1 cellular context compared by ENCODE assay signal in genomic region chr3:169327969-169328368, GRCh38.
TF ChIP-seq lines count a peak whose summit lies in the region.

No MANE protein-coding gene starts in this region.

TF ChIP-seq in HEK293, 187 proteins besides CTCF, POLR2A, EP300 and RAD21 (continued from another document):
- TF ChIP-seq, protein P1, sequence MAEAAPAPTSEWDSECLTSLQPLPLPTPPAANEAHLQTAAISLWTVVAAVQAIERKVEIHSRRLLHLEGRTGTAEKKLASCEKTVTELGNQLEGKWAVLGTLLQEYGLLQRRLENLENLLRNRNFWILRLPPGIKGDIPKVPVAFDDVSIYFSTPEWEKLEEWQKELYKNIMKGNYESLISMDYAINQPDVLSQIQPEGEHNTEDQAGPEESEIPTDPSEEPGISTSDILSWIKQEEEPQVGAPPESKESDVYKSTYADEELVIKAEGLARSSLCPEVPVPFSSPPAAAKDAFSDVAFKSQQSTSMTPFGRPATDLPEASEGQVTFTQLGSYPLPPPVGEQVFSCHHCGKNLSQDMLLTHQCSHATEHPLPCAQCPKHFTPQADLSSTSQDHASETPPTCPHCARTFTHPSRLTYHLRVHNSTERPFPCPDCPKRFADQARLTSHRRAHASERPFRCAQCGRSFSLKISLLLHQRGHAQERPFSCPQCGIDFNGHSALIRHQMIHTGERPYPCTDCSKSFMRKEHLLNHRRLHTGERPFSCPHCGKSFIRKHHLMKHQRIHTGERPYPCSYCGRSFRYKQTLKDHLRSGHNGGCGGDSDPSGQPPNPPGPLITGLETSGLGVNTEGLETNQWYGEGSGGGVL (tag by site-specific recombination; IDR thresholded peaks at IDR 0.05): no peak
- TF ChIP-seq GLIS2 (tag by site-specific recombination; IDR thresholded peaks at IDR 0.05) (no peak), ZNF221 (tag by site-specific recombination; IDR thresholded peaks at IDR 0.05; ENCODE audit: borderline replicate concordance) (no peak), ZNF132 (tag by site-specific recombination; IDR thresholded peaks at IDR 0.05; ENCODE audit: borderline replicate concordance) (no peak), EGR2 (tag by site-specific recombination; IDR thresholded peaks at IDR 0.05; ENCODE audit: low read depth) (no peak), PRDM6 (tag by site-specific recombination; IDR thresholded peaks at IDR 0.05) (peak; percentile 69), ZNF561 (tag by site-specific recombination; IDR thresholded peaks at IDR 0.05; ENCODE audit: borderline replicate concordance) (no peak), ZNF701 (tag by site-specific recombination; IDR thresholded peaks at IDR 0.05) (no peak), ZNF302 (tag by site-specific recombination; IDR thresholded peaks at IDR 0.05; ENCODE audit: low read depth) (no peak), ZNF639 (tag by site-specific recombination; IDR thresholded peaks at IDR 0.05) (no peak), PRDM1 (tag by site-specific recombination; IDR thresholded peaks at IDR 0.05) (peak; percentile 58), ZNF433 (tag by site-specific recombination; IDR thresholded peaks at IDR 0.05; ENCODE audit: low read depth) (no peak), ZNF354C (tag by site-specific recombination; IDR thresholded peaks at IDR 0.05; ENCODE audit: borderline replicate concordance, low read depth) (no peak), ZNF112 (tag by site-specific recombination; IDR thresholded peaks at IDR 0.05) (no peak), ZNF544 (tag by site-specific recombination; IDR thresholded peaks at IDR 0.05) (no peak), FEZF1 (tag by site-specific recombination; IDR thresholded peaks at IDR 0.05) (peak; percentile 92), PRDM4 (tag by site-specific recombination; IDR thresholded peaks at IDR 0.05) (no peak), HOXA7 (CRISPR knock-in tag; IDR thresholded peaks at IDR 0.05; ENCODE audit: borderline replicate concordance) (no peak), ZNF660 (tag by site-specific recombination; IDR thresholded peaks at IDR 0.05) (no peak), ZNF18 (tag by site-specific recombination; IDR thresholded peaks at IDR 0.05) (0 out of 2 replicates have a peak, but pooled peaks have one; percentile 58), ZNF610 (tag by site-specific recombination; IDR thresholded peaks at IDR 0.05; ENCODE audit: borderline replicate concordance) (no peak), HOXD13 (CRISPR knock-in tag; IDR thresholded peaks at IDR 0.05; ENCODE audit: borderline replicate concordance) (no peak), ZNF654 (tag by site-specific recombination; IDR thresholded peaks at IDR 0.05; ENCODE audit: low read depth) (no peak), ZNF311 (tag by site-specific recombination; IDR thresholded peaks at IDR 0.05; ENCODE audit: borderline replicate concordance) (no peak), ZBTB7A (tag by site-specific recombination; IDR thresholded peaks at IDR 0.05; ENCODE audit: low read depth) (no peak)
- TF ChIP-seq, protein P2, sequence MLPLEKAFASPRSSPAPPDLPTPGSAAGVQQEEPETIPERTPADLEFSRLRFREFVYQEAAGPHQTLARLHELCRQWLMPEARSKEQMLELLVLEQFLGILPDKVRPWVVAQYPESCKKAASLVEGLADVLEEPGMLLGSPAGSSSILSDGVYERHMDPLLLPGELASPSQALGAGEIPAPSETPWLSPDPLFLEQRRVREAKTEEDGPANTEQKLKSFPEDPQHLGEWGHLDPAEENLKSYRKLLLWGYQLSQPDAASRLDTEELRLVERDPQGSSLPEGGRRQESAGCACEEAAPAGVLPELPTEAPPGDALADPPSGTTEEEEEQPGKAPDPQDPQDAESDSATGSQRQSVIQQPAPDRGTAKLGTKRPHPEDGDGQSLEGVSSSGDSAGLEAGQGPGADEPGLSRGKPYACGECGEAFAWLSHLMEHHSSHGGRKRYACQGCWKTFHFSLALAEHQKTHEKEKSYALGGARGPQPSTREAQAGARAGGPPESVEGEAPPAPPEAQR (tag by site-specific recombination; IDR thresholded peaks at IDR 0.05): no peak
- TF ChIP-seq, protein P3, sequence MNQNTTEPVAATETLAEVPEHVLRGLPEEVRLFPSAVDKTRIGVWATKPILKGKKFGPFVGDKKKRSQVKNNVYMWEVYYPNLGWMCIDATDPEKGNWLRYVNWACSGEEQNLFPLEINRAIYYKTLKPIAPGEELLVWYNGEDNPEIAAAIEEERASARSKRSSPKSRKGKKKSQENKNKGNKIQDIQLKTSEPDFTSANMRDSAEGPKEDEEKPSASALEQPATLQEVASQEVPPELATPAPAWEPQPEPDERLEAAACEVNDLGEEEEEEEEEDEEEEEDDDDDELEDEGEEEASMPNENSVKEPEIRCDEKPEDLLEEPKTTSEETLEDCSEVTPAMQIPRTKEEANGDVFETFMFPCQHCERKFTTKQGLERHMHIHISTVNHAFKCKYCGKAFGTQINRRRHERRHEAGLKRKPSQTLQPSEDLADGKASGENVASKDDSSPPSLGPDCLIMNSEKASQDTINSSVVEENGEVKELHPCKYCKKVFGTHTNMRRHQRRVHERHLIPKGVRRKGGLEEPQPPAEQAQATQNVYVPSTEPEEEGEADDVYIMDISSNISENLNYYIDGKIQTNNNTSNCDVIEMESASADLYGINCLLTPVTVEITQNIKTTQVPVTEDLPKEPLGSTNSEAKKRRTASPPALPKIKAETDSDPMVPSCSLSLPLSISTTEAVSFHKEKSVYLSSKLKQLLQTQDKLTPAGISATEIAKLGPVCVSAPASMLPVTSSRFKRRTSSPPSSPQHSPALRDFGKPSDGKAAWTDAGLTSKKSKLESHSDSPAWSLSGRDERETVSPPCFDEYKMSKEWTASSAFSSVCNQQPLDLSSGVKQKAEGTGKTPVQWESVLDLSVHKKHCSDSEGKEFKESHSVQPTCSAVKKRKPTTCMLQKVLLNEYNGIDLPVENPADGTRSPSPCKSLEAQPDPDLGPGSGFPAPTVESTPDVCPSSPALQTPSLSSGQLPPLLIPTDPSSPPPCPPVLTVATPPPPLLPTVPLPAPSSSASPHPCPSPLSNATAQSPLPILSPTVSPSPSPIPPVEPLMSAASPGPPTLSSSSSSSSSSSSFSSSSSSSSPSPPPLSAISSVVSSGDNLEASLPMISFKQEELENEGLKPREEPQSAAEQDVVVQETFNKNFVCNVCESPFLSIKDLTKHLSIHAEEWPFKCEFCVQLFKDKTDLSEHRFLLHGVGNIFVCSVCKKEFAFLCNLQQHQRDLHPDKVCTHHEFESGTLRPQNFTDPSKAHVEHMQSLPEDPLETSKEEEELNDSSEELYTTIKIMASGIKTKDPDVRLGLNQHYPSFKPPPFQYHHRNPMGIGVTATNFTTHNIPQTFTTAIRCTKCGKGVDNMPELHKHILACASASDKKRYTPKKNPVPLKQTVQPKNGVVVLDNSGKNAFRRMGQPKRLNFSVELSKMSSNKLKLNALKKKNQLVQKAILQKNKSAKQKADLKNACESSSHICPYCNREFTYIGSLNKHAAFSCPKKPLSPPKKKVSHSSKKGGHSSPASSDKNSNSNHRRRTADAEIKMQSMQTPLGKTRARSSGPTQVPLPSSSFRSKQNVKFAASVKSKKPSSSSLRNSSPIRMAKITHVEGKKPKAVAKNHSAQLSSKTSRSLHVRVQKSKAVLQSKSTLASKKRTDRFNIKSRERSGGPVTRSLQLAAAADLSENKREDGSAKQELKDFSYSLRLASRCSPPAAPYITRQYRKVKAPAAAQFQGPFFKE (tag by site-specific recombination; IDR thresholded peaks at IDR 0.05; ENCODE audit: borderline replicate concordance): no peak
